31 cellular contexts compared by ENCODE assay signal in the genomic region with DNA sequence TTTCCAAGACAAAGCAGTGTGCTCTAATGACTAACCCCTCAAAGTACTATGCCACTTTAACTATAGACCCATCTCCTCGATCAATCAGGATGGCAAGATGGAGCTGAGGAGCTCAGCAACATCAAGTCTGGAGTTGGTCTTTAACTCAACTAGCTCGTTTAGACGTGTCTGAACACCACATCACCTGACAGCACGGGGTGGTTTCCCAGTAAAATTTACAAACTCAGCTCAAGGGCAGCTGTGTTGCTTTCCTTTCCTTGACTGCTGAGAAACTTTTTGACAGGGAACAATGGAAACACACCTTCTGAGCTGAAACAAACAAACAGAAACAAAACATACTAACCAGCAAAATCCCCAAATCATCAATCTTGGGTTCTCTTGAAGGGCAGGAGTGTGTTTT.
"Had no signal": no experiment of that assay in that cellular context is flagged by ENCODE, and none has a peak within 500 bp of the region (broad histone marks: within the 10 kb centered on the region; RNA-seq: fewer than 3 reads in every experiment).

No MANE protein-coding gene starts in this region.

- H3K27ac Mint-ChIP-seq: activated B cell treated with CpG ODN at 0.5 μM for 24 hours; activated CD4-positive, alpha-beta memory T cell treated with anti-CD3 and anti-CD28 coated beads for 36 hours; activated CD8-positive, alpha-beta memory T cell treated with anti-CD3 and anti-CD28 coated beads, Interleukin-2, amount 10 ng/mL, durations not matched to agents 7 days and 5 days; activated naive CD4-positive, alpha-beta T cell treated with anti-CD3 and anti-CD28 coated beads, Interleukin-2, amount 10 ng/mL, durations not matched to agents 7 days and 5 days; activated naive CD8-positive, alpha-beta T cell had no signal

- H3K4me3 Mint-ChIP-seq: activated B cell treated with CpG ODN at 0.5 μM for 24 hours; activated CD4-positive, alpha-beta memory T cell treated with anti-CD3 and anti-CD28 coated beads for 36 hours; activated CD8-positive, alpha-beta memory T cell treated with anti-CD3 and anti-CD28 coated beads, Interleukin-2, amount 10 ng/mL, durations not matched to agents 7 days and 5 days; activated naive CD4-positive, alpha-beta T cell treated with anti-CD3 and anti-CD28 coated beads, Interleukin-2, amount 10 ng/mL, durations not matched to agents 7 days and 5 days; activated naive CD8-positive, alpha-beta T cell had no signal

- H3K9me3 Mint-ChIP-seq: activated B cell treated with CpG ODN at 0.5 μM for 24 hours; activated CD4-positive, alpha-beta memory T cell treated with anti-CD3 and anti-CD28 coated beads for 36 hours; activated naive CD4-positive, alpha-beta T cell treated with anti-CD3 and anti-CD28 coated beads, Interleukin-2, amount 10 ng/mL, durations not matched to agents 7 days and 5 days had no signal

- H3K27me3 Mint-ChIP-seq: activated B cell treated with CpG ODN at 0.5 μM for 24 hours; activated CD4-positive, alpha-beta memory T cell treated with anti-CD3 and anti-CD28 coated beads for 36 hours; activated CD8-positive, alpha-beta memory T cell treated with anti-CD3 and anti-CD28 coated beads, Interleukin-2, amount 10 ng/mL, durations not matched to agents 7 days and 5 days; activated naive CD4-positive, alpha-beta T cell treated with anti-CD3 and anti-CD28 coated beads, Interleukin-2, amount 10 ng/mL, durations not matched to agents 7 days and 5 days; activated naive CD8-positive, alpha-beta T cell had no signal

- H3K27me3 ChIP-seq: brain microvascular endothelial cell had no signal

- ATAC-seq: activated CD8-positive, alpha-beta memory T cell treated with anti-CD3 and anti-CD28 coated beads, Interleukin-2, amount 10 ng/mL, durations not matched to agents 7 days and 5 days; K562 had no signal

- DNase-seq: activated B cell treated with CpG ODN at 0.5 μM for 24 hours; activated CD4-positive, alpha-beta memory T cell treated with anti-CD3 and anti-CD28 coated beads for 36 hours; activated CD4-positive, alpha-beta T cell treated with anti-CD3 and anti-CD28 coated beads for 4 hours; activated CD4-positive, alpha-beta T cell treated with anti-CD3 and anti-CD28 coated beads, Interleukin-2, amount 50 U/mL, for 1 hour; activated CD4-positive, CD25-positive, alpha-beta regulatory T cell treated with anti-CD3 and anti-CD28 coated beads, Interleukin-2, amount 50 U/mL, for 72 hours; activated CD8-positive, alpha-beta memory T cell treated with anti-CD3 and anti-CD28 coated beads for 24 hours; activated CD8-positive, alpha-beta memory T cell treated with anti-CD3 and anti-CD28 coated beads, Interleukin-2, amount 10 ng/mL, durations not matched to agents 7 days and 5 days; activated CD8-positive, alpha-beta memory T cell treated with anti-CD3 and anti-CD28 coated beads, Interleukin-2, amount 50 U/mL, for 48 hours; activated effector memory CD4-positive, alpha-beta T cell treated with Interleukin-2 at 50 U/mL for 16 hours; activated naive CD4-positive, alpha-beta T cell treated with anti-CD3 and anti-CD28 coated beads, Interleukin-2, amount 10 ng/mL, durations not matched to agents 7 days and 5 days; activated T-cell treated with anti-CD3 and anti-CD28 coated beads, Interleukin-2, amount 50 U/mL, for 48 hours; amniotic stem cell; aorta; brain microvascular endothelial cell; NCI-H1048; NCI-H1105 treated with DMSO at 0.1 percent for 48 hours; NCI-H1436; NCI-H1694; NCI-H1930; NCI-H510A; NCI-H526; NCI-H748 treated with DMSO at 0.1 percent for 48 hours; NK-92 treated with Interleukin-12 subunit alpha and Interleukin-12 subunit beta, amount 100 ng/mL, for 24 hours; Right ventricle myocardium superior; SW 1271; T-helper 1 cell; T-helper 2 cell; T-helper 9 cell had no signal

- H3K4me3 ChIP-seq: K562 had no signal

- H3K36me3 Mint-ChIP-seq: activated CD4-positive, alpha-beta memory T cell treated with anti-CD3 and anti-CD28 coated beads for 36 hours; activated CD8-positive, alpha-beta memory T cell treated with anti-CD3 and anti-CD28 coated beads, Interleukin-2, amount 10 ng/mL, durations not matched to agents 7 days and 5 days; activated naive CD4-positive, alpha-beta T cell treated with anti-CD3 and anti-CD28 coated beads, Interleukin-2, amount 10 ng/mL, durations not matched to agents 7 days and 5 days; activated naive CD8-positive, alpha-beta T cell had no signal

- H3K36me3 ChIP-seq: brain microvascular endothelial cell had no signal

- H3K27ac ChIP-seq: brain microvascular endothelial cell, VCaP had no signal

- H3K4me1 Mint-ChIP-seq: activated naive CD4-positive, alpha-beta T cell treated with anti-CD3 and anti-CD28 coated beads, Interleukin-2, amount 10 ng/mL, durations not matched to agents 7 days and 5 days had no signal
